ENCODE assay signal across 9 cellular contexts in genomic region chr21:43703068-43703880, GRCh38. TPM values are rescaled to one million over a fixed set of nuclear protein-coding genes. Genes with fewer than 3 reads are reported as not detected.
DNase-seq lines count a peak whose midpoint lies in the region; ATAC-seq, FAIRE-seq and TF ChIP-seq lines count a peak whose summit lies in the region.
"Had no signal": no experiment of that assay in that cellular context is flagged by ENCODE, and none has a peak within 500 bp of the region (broad histone marks: within the 10 kb centered on the region; RNA-seq: fewer than 3 reads in every experiment).

No MANE protein-coding gene starts in this region.

- intact Hi-C loops in testis (cut with DNase I; ENCODE audit: low total_unique reads): no loop called here
- intact Hi-C loops in PC-9 (cut with micrococcal nuclease; ENCODE audit: unreplicated experiment): no loop called here
- intact Hi-C loops in PC-3 (cut with micrococcal nuclease): no loop called here

- H3F3A ChIP-seq in PC-9 (ENCODE audit: insufficient read depth, low read depth) (no peaks in the 10 kb centered on the region), PC-3 (ENCODE audit: low read length, unreplicated experiment) (no peaks in the 10 kb centered on the region)

- POLR2A ChIA-PET in activated CD4-positive, alpha-beta T cell treated with anti-CD3 and anti-CD28 coated beads, Interleukin-2, amount 10 ng/mL, durations not matched to agents 7 days and 5 days (lab: Charles Lee): no interaction called here
- POLR2A ChIA-PET in PC-9 (lab: Charles Lee; ENCODE audit: unreplicated experiment): no interaction called here
- POLR2A ChIA-PET in PC-3 (lab: Charles Lee; ENCODE audit: unreplicated experiment): no interaction called here

- no peak for TF ChIP-seq POLR2A in testis (IDR thresholded peaks at IDR 0.05)

- no TSS peak for BruUV-seq in PC-9 (replicated peaks; lab: Mats Ljungman, UMichigan)
- no TSS peak for BruUV-seq in PC-3 (replicated peaks; lab: Mats Ljungman, UMichigan)

- H3K36me3 ChIP-seq in astrocyte (ENCODE audit: insufficient read depth, low read length) (no peaks in the 10 kb centered on the region), testis (ENCODE audit: low read depth, missing control alignments) (no peaks in the 10 kb centered on the region), PC-9 (ENCODE audit: low read depth) (no peaks in the 10 kb centered on the region), PC-3 (ENCODE audit: low read depth, low read length) (no peaks in the 10 kb centered on the region)

- FAIRE-seq in astrocyte (lab: Jason Lieb, UNC): no peak

- 48 to 51% methylated on average over 25 to 27 of the region's 27 CpGs for WGBS in testis, 2 donors

- H3K4me3 Mint-ChIP-seq in activated CD4-positive, alpha-beta T cell treated with anti-CD3 and anti-CD28 coated beads, Interleukin-2, amount 10 ng/mL, durations not matched to agents 7 days and 5 days: peak overlapping the region; percentile 22
- H3K4me3 Mint-ChIP-seq in astrocyte (ENCODE audit: unreplicated experiment): no peak overlapping the region

- no peak for ATAC-seq in PC-3

- H3K9me3 ChIP-seq in astrocyte (ENCODE audit: insufficient read depth, low read depth, low read length) (no peaks in the 10 kb centered on the region), testis (no peaks in the 10 kb centered on the region), PC-9 (ENCODE audit: insufficient read depth, low read depth) (no peaks in the 10 kb centered on the region), PC-3 (ENCODE audit: low read length) (no peaks in the 10 kb centered on the region)

- DNase-seq in activated CD4-positive, alpha-beta T cell treated with anti-CD3 and anti-CD28 coated beads, Interleukin-2, amount 10 ng/mL, durations not matched to agents 7 days and 5 days: peak; percentile 49
- DNase-seq in activated CD4-positive, alpha-beta T cell treated with anti-CD3 and anti-CD28 coated beads for 1 hour: no peak
- DNase-seq in astrocyte (ENCODE audit: low read depth) (peak; percentile 72), left kidney (ENCODE audit: low read depth, low spot score) (peak; percentile 83), testis (peak; percentile 79), PC-9 (no peak), NCI-H1436 treated with DMSO at 0.1 percent for 48 hours (lab: John Stamatoyannopoulos, UW) (no peak), PC-3 (no peak)

- CTCF ChIA-PET in activated CD4-positive, alpha-beta T cell treated with anti-CD3 and anti-CD28 coated beads, Interleukin-2, amount 10 ng/mL, durations not matched to agents 7 days and 5 days (lab: Charles Lee): no interaction called here
- CTCF ChIA-PET in PC-9 (lab: Charles Lee): no interaction called here
- CTCF ChIA-PET in PC-3 (lab: Charles Lee): interaction anchor here (0.7 kb wide), 1 partner anchor 109 kb away, joined by 3 read pairs; no protein-coding TSS in a partner anchor

- H3K4me2 ChIP-seq in astrocyte (ENCODE audit: low read length) (peak overlapping the region; percentile 73), PC-9 (no peak overlapping the region), PC-3 (ENCODE audit: low read length) (no peak overlapping the region)

- H3K9ac ChIP-seq in astrocyte (ENCODE audit: low read length) (peak overlapping the region; percentile 42), PC-3 (ENCODE audit: low read length) (no peak overlapping the region)

- H3K9me3 Mint-ChIP-seq in activated CD4-positive, alpha-beta T cell treated with anti-CD3 and anti-CD28 coated beads, Interleukin-2, amount 10 ng/mL, durations not matched to agents 7 days and 5 days: no peaks in the 10 kb centered on the region
- no peaks in the 10 kb centered on the region for H3K9me3 Mint-ChIP-seq in astrocyte (ENCODE audit: unreplicated experiment)

- peaks cover 25% of the 10 kb centered on the region for H3K4me1 Mint-ChIP-seq in activated CD4-positive, alpha-beta T cell treated with anti-CD3 and anti-CD28 coated beads, Interleukin-2, amount 10 ng/mL, durations not matched to agents 7 days and 5 days
- H3K4me1 Mint-ChIP-seq in astrocyte (ENCODE audit: low read depth, unreplicated experiment): peaks cover 18% of the 10 kb centered on the region

- H3K27me3 ChIP-seq in astrocyte (ENCODE audit: insufficient read depth, low read length) (no peaks in the 10 kb centered on the region), testis (no peaks in the 10 kb centered on the region), PC-9 (ENCODE audit: insufficient read depth, low read depth) (no peaks in the 10 kb centered on the region), PC-3 (ENCODE audit: low read length) (no peaks in the 10 kb centered on the region)
- H3K27me3 ChIP-seq: dorsolateral prefrontal cortex had no signal

- TF ChIP-seq CTCF in astrocyte (IDR thresholded peaks at IDR 0.05; ENCODE audit: insufficient read depth, low read depth, low read length) (no peak), testis (IDR thresholded peaks at IDR 0.05) (no peak), PC-9 (conservative IDR thresholded peaks at IDR 0.05) (no peak), PC-3 (conservative IDR thresholded peaks at IDR 0.05; ENCODE audit: low read depth, low read length) (no peak)

- H4K20me1 ChIP-seq in astrocyte (ENCODE audit: insufficient read depth, low read length) (no peaks in the 10 kb centered on the region), PC-9 (ENCODE audit: insufficient read depth) (no peaks in the 10 kb centered on the region), PC-3 (ENCODE audit: low read length) (no peaks in the 10 kb centered on the region)

- H3K27ac ChIP-seq in astrocyte (ENCODE audit: low read depth, low read length) (no peak overlapping the region), testis (no peak overlapping the region), PC-9 (no peak overlapping the region), PC-3 (ENCODE audit: low read length) (no peak overlapping the region)

- H3K27ac Mint-ChIP-seq in activated CD4-positive, alpha-beta T cell treated with anti-CD3 and anti-CD28 coated beads, Interleukin-2, amount 10 ng/mL, durations not matched to agents 7 days and 5 days: peak overlapping the region; percentile 54
- H3K27ac Mint-ChIP-seq in astrocyte (ENCODE audit: unreplicated experiment): peak overlapping the region; percentile 12

- H3K79me2 ChIP-seq in astrocyte (ENCODE audit: insufficient read depth, low read length): no peaks in the 10 kb centered on the region
- H3K79me2 ChIP-seq in PC-9 (ENCODE audit: low read depth): no peaks in the 10 kb centered on the region
- H3K79me2 ChIP-seq in PC-3 (ENCODE audit: low read length): no peaks in the 10 kb centered on the region

- no peaks in the 10 kb centered on the region for H3K36me3 Mint-ChIP-seq in activated CD4-positive, alpha-beta T cell treated with anti-CD3 and anti-CD28 coated beads, Interleukin-2, amount 10 ng/mL, durations not matched to agents 7 days and 5 days (ENCODE audit: low read depth)
- H3K36me3 Mint-ChIP-seq in astrocyte (ENCODE audit: low read depth, unreplicated experiment): peaks cover 4% of the 10 kb centered on the region

- H3K9me2 ChIP-seq in PC-9 (ENCODE audit: insufficient read depth): no peaks in the 10 kb centered on the region
- H3K9me2 ChIP-seq in PC-3 (replicated peaks; ENCODE audit: low read length): no peaks in the 10 kb centered on the region

- H3K4me3 ChIP-seq in astrocyte (ENCODE audit: insufficient read depth, low read depth, low read length) (no peak overlapping the region), testis (no peak overlapping the region), PC-9 (no peak overlapping the region), PC-3 (ENCODE audit: low read length) (no peak overlapping the region)

- H3K4me1 ChIP-seq in astrocyte (ENCODE audit: insufficient read depth, low read length): peaks cover 12% of the 10 kb centered on the region
- peaks cover 18% of the 10 kb centered on the region for H3K4me1 ChIP-seq in testis
- no peaks in the 10 kb centered on the region for H3K4me1 ChIP-seq in PC-9 (replicated peaks; ENCODE audit: insufficient read depth)
- H3K4me1 ChIP-seq in PC-3 (ENCODE audit: insufficient read depth, low read length): peaks cover 5% of the 10 kb centered on the region; the same call in 1 of the 2 replicates

- peak overlapping the region; percentile 52 for H2AFZ ChIP-seq in astrocyte (ENCODE audit: low read depth, low read length)
- no peak overlapping the region for H2AFZ ChIP-seq in PC-9
- H2AFZ ChIP-seq in PC-3 (ENCODE audit: low read length): no peak overlapping the region

- no peaks in the 10 kb centered on the region for H3K27me3 Mint-ChIP-seq in activated CD4-positive, alpha-beta T cell treated with anti-CD3 and anti-CD28 coated beads, Interleukin-2, amount 10 ng/mL, durations not matched to agents 7 days and 5 days
- peaks cover 2% of the 10 kb centered on the region for H3K27me3 Mint-ChIP-seq in astrocyte (ENCODE audit: low read depth, unreplicated experiment)

RNA-seq across cellular contexts. Expression of gene PDXK, which starts 15.7 kb away (rescaled TPM):
- total RNA-seq in activated CD4-positive, alpha-beta T cell treated with anti-CD3 and anti-CD28 coated beads, Interleukin-2, amount 10 ng/mL, durations not matched to agents 7 days and 5 days: 10 to 100 TPM; 74.0 to 81.4 TPM
- 159 and 180 TPM in 2 replicates for total RNA-seq in astrocyte
- total RNA-seq in testis: 100 to 1,000 TPM; 277 to 327 TPM
- polyA plus RNA-seq in testis (ENCODE audit: insufficient read depth, low read depth, low replicate concordance): 871 TPM
- total RNA-seq in PC-9 (2021): 175 and 189 TPM in 2 replicates
- 423 and 464 TPM in 2 replicates for total RNA-seq in PC-3 (2014; rRNA removed)

RNA-seq across cellular contexts. Expression of gene RRP1B, which starts 43.9 kb away (rescaled TPM):
- 10 to 100 TPM; 47.7 to 48.1 TPM for total RNA-seq in activated CD4-positive, alpha-beta T cell treated with anti-CD3 and anti-CD28 coated beads, Interleukin-2, amount 10 ng/mL, durations not matched to agents 7 days and 5 days
- total RNA-seq in astrocyte (31.7 and 34.0 TPM in 2 replicates), testis (10 to 100 TPM; 44.8 to 48.6 TPM), PC-9 (2021) (26.1 and 26.3 TPM in 2 replicates), PC-3 (2014; rRNA removed) (44.2 and 53.0 TPM in 2 replicates)
- 27.8 TPM for polyA plus RNA-seq in testis (ENCODE audit: insufficient read depth, low read depth, low replicate concordance)

RNA-seq across cellular contexts. Expression of gene HSF2BP, which starts 44.0 kb away (rescaled TPM):
- total RNA-seq in activated CD4-positive, alpha-beta T cell treated with anti-CD3 and anti-CD28 coated beads, Interleukin-2, amount 10 ng/mL, durations not matched to agents 7 days and 5 days: under 1 TPM; 0.56 to 0.72 TPM
- total RNA-seq in astrocyte: 3.2 TPM in 2 replicates
- total RNA-seq in testis: 10 to 100 TPM; 28.3 to 36.3 TPM
- polyA plus RNA-seq in testis (ENCODE audit: insufficient read depth, low read depth, low replicate concordance): 46.5 TPM
- 4.6 and 7.3 TPM in 2 replicates for total RNA-seq in PC-9 (2021)
- 1.2 and 2.4 TPM in 2 replicates for total RNA-seq in PC-3 (2014; rRNA removed)

Comparison
In these comparisons a context has a peak if more than half of its experiments do, and no peak if none do; other contexts are left out.
1. DNase-seq: peak in activated CD4-positive, alpha-beta T cell treated with anti-CD3 and anti-CD28 coated beads, Interleukin-2, amount 10 ng/mL, durations not matched to agents 7 days and 5 days (single experiment), astrocyte (single experiment), left kidney (single experiment) and testis (single experiment); none in activated CD4-positive, alpha-beta T cell treated with anti-CD3 and anti-CD28 coated beads for 1 hour (single experiment), PC-9 (0 of 2), NCI-H1436 treated with DMSO at 0.1 percent for 48 hours (single experiment) and PC-3 (single experiment).